In genomic region chr1:212284744-212285684, GRCh38 we compare ENCODE assay signal across 8 cellular contexts. TPM values are rescaled to one million over a fixed set of nuclear protein-coding genes. Genes with fewer than 3 reads are reported as not detected.
DNase-seq lines count a peak whose midpoint lies in the region; ATAC-seq, FAIRE-seq and TF ChIP-seq lines count a peak whose summit lies in the region.

Gene PPP2R5A (plus strand): TSS chr1:212285410. CDS start chr1:212286111, 701 bp downstream.

- dilution Hi-C loops in endothelial cell of umbilical vein (cut with MboI; ENCODE audit: extremely low pct_ligation_motif_present, low sequenced_read_pairs), result no loop called here

- POLR2A ChIA-PET in endothelial cell of umbilical vein (lab: Charles Lee), result interaction anchor here (1.0 to 1.2 kb wide), 2 partner anchors 119 to 214 kb away, joined by 3 read pairs; no protein-coding TSS in a partner anchor

- peak; percentile 19 for TF ChIP-seq CTCF in D721Med (IDR thresholded peaks at IDR 0.05; ENCODE audit: insufficient read depth, missing control alignments)
- peak; percentile 62 for TF ChIP-seq CTCF in OCI-LY3 (IDR thresholded peaks at IDR 0.05; ENCODE audit: low read depth, low read length)
- peak in 1 of 2 donors; percentile 15 for TF ChIP-seq CTCF in endothelial cell of umbilical vein (IDR thresholded peaks at IDR 0.05; ENCODE audit: extremely low read depth in 1 of 2, insufficient read depth in 1 of 2, low read depth in 1 of 2, low read length in 2 of 2)

- DNase-seq in D721Med (ENCODE audit: insufficient read length, low spot score) (peak; percentile 93), HuH-7 (ENCODE audit: low spot score) (peak; percentile 90), activated T-cell treated with anti-CD3 and anti-CD28 coated beads for 1 hour (ENCODE audit: low read depth) (peak; percentile 96), endothelial cell of umbilical vein (ENCODE audit: low read depth, low spot score) (peak; percentile 100), middle frontal gyrus (ENCODE audit: extremely low spot score, low spot score) (peak; percentile 97)
- DNase-seq in stimulated activated CD8-positive, alpha-beta memory T cell treated with anti-CD3 and anti-CD28 coated beads, Interleukin-4, amount 100 ng/mL, for 1 hour (ENCODE audit: low read depth in 2 of 2, low spot score in 1 of 2), result peak; percentile 92 to 96

- H3K79me2 ChIP-seq in OCI-LY3 (ENCODE audit: low read length), result peaks cover 39% of the 10 kb centered on the region
- H3K79me2 ChIP-seq in endothelial cell of umbilical vein (ENCODE audit: control insufficient read depth, insufficient read depth, low read length), result peaks cover 28% of the 10 kb centered on the region

- BruUV-seq in endothelial cell of umbilical vein (replicated peaks; lab: Mats Ljungman, UMichigan), result no TSS peak

- intact Hi-C loops in endothelial cell of umbilical vein (cut with micrococcal nuclease), result loop anchor here (1.0 to 2.0 kb wide), 7 partner anchors 43 to 604 kb away; partner anchors contain the start of genes DTL and INTS7

- H3K27ac ChIP-seq in OCI-LY3 (ENCODE audit: low read length) (peak within 1 kb of the TSS; percentile 76), endothelial cell of umbilical vein (ENCODE audit: insufficient read depth, low read depth, low read length) (peak within 1 kb of the TSS; percentile 44)

- H3K27me3 ChIP-seq in OCI-LY3 (ENCODE audit: low read depth, low read length), result no peaks in the 10 kb centered on the region
- no peaks in the 10 kb centered on the region for H3K27me3 ChIP-seq in endothelial cell of umbilical vein (ENCODE audit: control insufficient read depth in 2 of 2, insufficient read depth in 2 of 2, low read length in 2 of 2)

- TF ChIP-seq POLR2A in endothelial cell of umbilical vein (IDR thresholded peaks at IDR 0.05; ENCODE audit: low read depth, low read length), result peak; percentile 53

- FAIRE-seq in D721Med (lab: Jason Lieb, UNC) (no peak), endothelial cell of umbilical vein (lab: Jason Lieb, UNC) (peak; percentile 93)

- peaks cover under 1% of the 10 kb centered on the region for H3K9me1 ChIP-seq in endothelial cell of umbilical vein (replicated peaks; ENCODE audit: control insufficient read depth, extremely low read depth, insufficient read depth, low read length)

- H3K4me1 ChIP-seq in OCI-LY3 (ENCODE audit: low read length), result peaks cover 19% of the 10 kb centered on the region
- peaks cover 19% of the 10 kb centered on the region for H3K4me1 ChIP-seq in endothelial cell of umbilical vein (ENCODE audit: control insufficient read depth, extremely low read depth, insufficient read depth, low read length)

- peaks cover 3% of the 10 kb centered on the region; the same call in 1 of the 2 replicates for H4K20me1 ChIP-seq in OCI-LY3 (ENCODE audit: insufficient read depth, low read length)
- H4K20me1 ChIP-seq in endothelial cell of umbilical vein (replicated peaks; ENCODE audit: control insufficient read depth, extremely low read depth, insufficient read depth, low read length), result no peaks in the 10 kb centered on the region

- peak within 1 kb of the TSS; percentile 84 for H3K4me3 ChIP-seq in OCI-LY3 (ENCODE audit: low read length)
- H3K4me3 ChIP-seq in endothelial cell of umbilical vein (replicated peaks in 1 of 3; ENCODE audit: insufficient read depth in 1 of 3, low read depth in 1 of 3, low read length in 3 of 3), result peak within 1 kb of the TSS; percentile 63 to 86 (median 85)

- peak within 1 kb of the TSS; percentile 74 for H3K9ac ChIP-seq in OCI-LY3 (ENCODE audit: low read length)
- peak within 1 kb of the TSS; percentile 67 for H3K9ac ChIP-seq in endothelial cell of umbilical vein (replicated peaks; ENCODE audit: extremely low read depth, insufficient read depth, low read length)

- peak; percentile 88 for ATAC-seq in GM21447 (IDR thresholded peaks at IDR 0.05; ENCODE audit: unreplicated experiment)

- H3K4me2 ChIP-seq in OCI-LY3 (ENCODE audit: low read length) (peak within 1 kb of the TSS; percentile 86), endothelial cell of umbilical vein (ENCODE audit: insufficient read depth, low read length) (peak within 1 kb of the TSS; percentile 89)

- peak within 1 kb of the TSS; percentile 65 for H2AFZ ChIP-seq in OCI-LY3 (ENCODE audit: low read depth, low read length)
- H2AFZ ChIP-seq in endothelial cell of umbilical vein (ENCODE audit: low read depth, low read length), result peak within 1 kb of the TSS; percentile 85

- H3K9me3 ChIP-seq in OCI-LY3 (ENCODE audit: insufficient read depth, low read length) (no peaks in the 10 kb centered on the region), endothelial cell of umbilical vein (replicated peaks; ENCODE audit: control insufficient read depth, insufficient read depth, low read length) (no peaks in the 10 kb centered on the region)

- H3K36me3 ChIP-seq in OCI-LY3 (replicated peaks; ENCODE audit: low read depth, low read length) (peaks cover 3% of the 10 kb centered on the region), endothelial cell of umbilical vein (ENCODE audit: control insufficient read depth in 2 of 2, extremely low read depth in 1 of 2, insufficient read depth in 2 of 2, low read length in 2 of 2) (no peaks in the 10 kb centered on the region)

- CTCF ChIA-PET in endothelial cell of umbilical vein (lab: Charles Lee), result interaction anchor here (0.9 to 3.4 kb wide), 6 partner anchors 38 to 250 kb away, joined by 3 to 59 read pairs (median 6); partner anchors contain the start of genes DTL and INTS7

TF ChIP-seq in endothelial cell of umbilical vein, 7 proteins besides CTCF, POLR2A, EP300 and RAD21:
- TF ChIP-seq GATA2 (IDR thresholded peaks at IDR 0.05; ENCODE audit: insufficient read depth, insufficient read length, low read depth, low read length), result no peak
- TF ChIP-seq POLR2AphosphoS5 (IDR thresholded peaks at IDR 0.05; ENCODE audit: insufficient read depth, low read depth, low read length), result peak; percentile 79

RNA-seq across cellular contexts. Expression of gene PPP2R5A, which starts in this region (rescaled TPM):
- total RNA-seq in endothelial cell of umbilical vein, result 27.7 and 34.5 TPM in 2 replicates
- 10.0 and 11.9 TPM in 2 replicates for polyA plus RNA-seq in endothelial cell of umbilical vein
- polyA plus RNA-seq in endothelial cell of umbilical vein (2011; cell fraction: cytosol; rRNA removed), result 13.5 and 14.4 TPM in 2 replicates
- polyA plus RNA-seq in endothelial cell of umbilical vein (2011; cell fraction: nucleus; rRNA removed), result 14.6 and 16.5 TPM in 2 replicates
- polyA plus RNA-seq in endothelial cell of umbilical vein (2012), result 10.4 and 12.0 TPM in 2 replicates
- polyA minus RNA-seq in endothelial cell of umbilical vein, result 7.4 and 8.9 TPM in 2 replicates
- 15.0 TPM for polyA minus RNA-seq in endothelial cell of umbilical vein (2011; cell fraction: cytosol; rRNA and poly(A)+ RNA removed)
- polyA minus RNA-seq in endothelial cell of umbilical vein (2011; cell fraction: nucleus; rRNA and poly(A)+ RNA removed), result 8.8 and 9.0 TPM in 2 replicates

Comparison
In these comparisons a context has a peak if more than half of its experiments do, and no peak if none do; other contexts are left out.
1. Peak in every context shown above with its lines: DNase-seq, ATAC-seq, H3K4me3 ChIP-seq and H3K27ac ChIP-seq.